1 cellular context compared by ENCODE assay signal in genomic region chr11:66617148-66617814, GRCh38.
A peak's percentile ranks its signal among the peaks of the same experiment; 100 is the strongest.
TF ChIP-seq lines count a peak whose summit lies in the region.

No MANE protein-coding gene starts in this region.

TF ChIP-seq in HepG2, 621 proteins besides CTCF, POLR2A, EP300 and RAD21 (continued from another document):
- no peak for TF ChIP-seq ZBTB39 (CRISPR knock-in tag; IDR thresholded peaks at IDR 0.05)
- TF ChIP-seq, protein P1, sequence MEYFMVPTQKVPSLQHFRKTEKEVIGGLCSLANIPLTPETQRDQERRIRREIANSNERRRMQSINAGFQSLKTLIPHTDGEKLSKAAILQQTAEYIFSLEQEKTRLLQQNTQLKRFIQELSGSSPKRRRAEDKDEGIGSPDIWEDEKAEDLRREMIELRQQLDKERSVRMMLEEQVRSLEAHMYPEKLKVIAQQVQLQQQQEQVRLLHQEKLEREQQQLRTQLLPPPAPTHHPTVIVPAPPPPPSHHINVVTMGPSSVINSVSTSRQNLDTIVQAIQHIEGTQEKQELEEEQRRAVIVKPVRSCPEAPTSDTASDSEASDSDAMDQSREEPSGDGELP (IDR thresholded peaks at IDR 0.05; ENCODE audit: borderline replicate concordance, low read depth) = no peak
- TF ChIP-seq, protein P2, sequence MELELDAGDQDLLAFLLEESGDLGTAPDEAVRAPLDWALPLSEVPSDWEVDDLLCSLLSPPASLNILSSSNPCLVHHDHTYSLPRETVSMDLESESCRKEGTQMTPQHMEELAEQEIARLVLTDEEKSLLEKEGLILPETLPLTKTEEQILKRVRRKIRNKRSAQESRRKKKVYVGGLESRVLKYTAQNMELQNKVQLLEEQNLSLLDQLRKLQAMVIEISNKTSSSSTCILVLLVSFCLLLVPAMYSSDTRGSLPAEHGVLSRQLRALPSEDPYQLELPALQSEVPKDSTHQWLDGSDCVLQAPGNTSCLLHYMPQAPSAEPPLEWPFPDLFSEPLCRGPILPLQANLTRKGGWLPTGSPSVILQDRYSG (CRISPR knock-in tag; IDR thresholded peaks at IDR 0.05) = no peak
- TF ChIP-seq NR1H2 (CRISPR knock-in tag; IDR thresholded peaks at IDR 0.05; ENCODE audit: borderline replicate concordance, low read depth) = no peak
- 0 out of 2 replicates have a peak, but pooled peaks have one; percentile 25 for TF ChIP-seq TMF1 (CRISPR knock-in tag; IDR thresholded peaks at IDR 0.05; ENCODE audit: low read depth)
- no peak for TF ChIP-seq ZFP1 (CRISPR knock-in tag; IDR thresholded peaks at IDR 0.05)
- TF ChIP-seq SATB2 (CRISPR knock-in tag; IDR thresholded peaks at IDR 0.05) = no peak
- no peak for TF ChIP-seq ZNF709 (CRISPR knock-in tag; IDR thresholded peaks at IDR 0.05)
- TF ChIP-seq, protein P3, sequence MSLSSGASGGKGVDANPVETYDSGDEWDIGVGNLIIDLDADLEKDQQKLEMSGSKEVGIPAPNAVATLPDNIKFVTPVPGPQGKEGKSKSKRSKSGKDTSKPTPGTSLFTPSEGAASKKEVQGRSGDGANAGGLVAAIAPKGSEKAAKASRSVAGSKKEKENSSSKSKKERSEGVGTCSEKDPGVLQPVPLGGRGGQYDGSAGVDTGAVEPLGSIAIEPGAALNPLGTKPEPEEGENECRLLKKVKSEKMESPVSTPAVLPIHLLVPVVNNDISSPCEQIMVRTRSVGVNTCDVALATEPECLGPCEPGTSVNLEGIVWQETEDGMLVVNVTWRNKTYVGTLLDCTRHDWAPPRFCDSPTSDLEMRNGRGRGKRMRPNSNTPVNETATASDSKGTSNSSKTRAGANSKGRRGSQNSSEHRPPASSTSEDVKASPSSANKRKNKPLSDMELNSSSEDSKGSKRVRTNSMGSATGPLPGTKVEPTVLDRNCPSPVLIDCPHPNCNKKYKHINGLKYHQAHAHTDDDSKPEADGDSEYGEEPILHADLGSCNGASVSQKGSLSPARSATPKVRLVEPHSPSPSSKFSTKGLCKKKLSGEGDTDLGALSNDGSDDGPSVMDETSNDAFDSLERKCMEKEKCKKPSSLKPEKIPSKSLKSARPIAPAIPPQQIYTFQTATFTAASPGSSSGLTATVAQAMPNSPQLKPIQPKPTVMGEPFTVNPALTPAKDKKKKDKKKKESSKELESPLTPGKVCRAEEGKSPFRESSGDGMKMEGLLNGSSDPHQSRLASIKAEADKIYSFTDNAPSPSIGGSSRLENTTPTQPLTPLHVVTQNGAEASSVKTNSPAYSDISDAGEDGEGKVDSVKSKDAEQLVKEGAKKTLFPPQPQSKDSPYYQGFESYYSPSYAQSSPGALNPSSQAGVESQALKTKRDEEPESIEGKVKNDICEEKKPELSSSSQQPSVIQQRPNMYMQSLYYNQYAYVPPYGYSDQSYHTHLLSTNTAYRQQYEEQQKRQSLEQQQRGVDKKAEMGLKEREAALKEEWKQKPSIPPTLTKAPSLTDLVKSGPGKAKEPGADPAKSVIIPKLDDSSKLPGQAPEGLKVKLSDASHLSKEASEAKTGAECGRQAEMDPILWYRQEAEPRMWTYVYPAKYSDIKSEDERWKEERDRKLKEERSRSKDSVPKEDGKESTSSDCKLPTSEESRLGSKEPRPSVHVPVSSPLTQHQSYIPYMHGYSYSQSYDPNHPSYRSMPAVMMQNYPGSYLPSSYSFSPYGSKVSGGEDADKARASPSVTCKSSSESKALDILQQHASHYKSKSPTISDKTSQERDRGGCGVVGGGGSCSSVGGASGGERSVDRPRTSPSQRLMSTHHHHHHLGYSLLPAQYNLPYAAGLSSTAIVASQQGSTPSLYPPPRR (CRISPR knock-in tag; IDR thresholded peaks at IDR 0.05; ENCODE audit: borderline replicate concordance) = no peak
- TF ChIP-seq ZNF543 (CRISPR knock-in tag; IDR thresholded peaks at IDR 0.05) = no peak
- no peak for TF ChIP-seq RNF2 (conservative IDR thresholded peaks at IDR 0.05; ENCODE audit: low read depth)
- peak; percentile 58; the same call in 1 of the 2 replicates for TF ChIP-seq TARDBP (CRISPR knock-in tag; IDR thresholded peaks at IDR 0.05)
- TF ChIP-seq POGK (CRISPR knock-in tag; conservative IDR thresholded peaks at IDR 0.05) = no peak
- TF ChIP-seq TRIM24 (CRISPR knock-in tag; IDR thresholded peaks at IDR 0.05) = no peak
- peak; percentile 73 for TF ChIP-seq AGO2 (optimal IDR thresholded peaks at IDR 0.05; ENCODE audit: low read depth, low read length)
- no peak for TF ChIP-seq PPARG (CRISPR knock-in tag; conservative IDR thresholded peaks at IDR 0.05)
- TF ChIP-seq ATF1 (CRISPR knock-in tag; IDR thresholded peaks at IDR 0.05) = no peak
- TF ChIP-seq, protein P4, sequence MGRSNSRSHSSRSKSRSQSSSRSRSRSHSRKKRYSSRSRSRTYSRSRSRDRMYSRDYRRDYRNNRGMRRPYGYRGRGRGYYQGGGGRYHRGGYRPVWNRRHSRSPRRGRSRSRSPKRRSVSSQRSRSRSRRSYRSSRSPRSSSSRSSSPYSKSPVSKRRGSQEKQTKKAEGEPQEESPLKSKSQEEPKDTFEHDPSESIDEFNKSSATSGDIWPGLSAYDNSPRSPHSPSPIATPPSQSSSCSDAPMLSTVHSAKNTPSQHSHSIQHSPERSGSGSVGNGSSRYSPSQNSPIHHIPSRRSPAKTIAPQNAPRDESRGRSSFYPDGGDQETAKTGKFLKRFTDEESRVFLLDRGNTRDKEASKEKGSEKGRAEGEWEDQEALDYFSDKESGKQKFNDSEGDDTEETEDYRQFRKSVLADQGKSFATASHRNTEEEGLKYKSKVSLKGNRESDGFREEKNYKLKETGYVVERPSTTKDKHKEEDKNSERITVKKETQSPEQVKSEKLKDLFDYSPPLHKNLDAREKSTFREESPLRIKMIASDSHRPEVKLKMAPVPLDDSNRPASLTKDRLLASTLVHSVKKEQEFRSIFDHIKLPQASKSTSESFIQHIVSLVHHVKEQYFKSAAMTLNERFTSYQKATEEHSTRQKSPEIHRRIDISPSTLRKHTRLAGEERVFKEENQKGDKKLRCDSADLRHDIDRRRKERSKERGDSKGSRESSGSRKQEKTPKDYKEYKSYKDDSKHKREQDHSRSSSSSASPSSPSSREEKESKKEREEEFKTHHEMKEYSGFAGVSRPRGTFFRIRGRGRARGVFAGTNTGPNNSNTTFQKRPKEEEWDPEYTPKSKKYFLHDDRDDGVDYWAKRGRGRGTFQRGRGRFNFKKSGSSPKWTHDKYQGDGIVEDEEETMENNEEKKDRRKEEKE (IDR thresholded peaks at IDR 0.05) = no peak
- TF ChIP-seq BHLHE40 (IDR thresholded peaks at IDR 0.05; ENCODE audit: low read length) = no peak
- no peak for TF ChIP-seq ZMAT5 (CRISPR knock-in tag; IDR thresholded peaks at IDR 0.05; ENCODE audit: borderline replicate concordance, low read depth)
- TF ChIP-seq IRF9 (CRISPR knock-in tag; IDR thresholded peaks at IDR 0.05; ENCODE audit: borderline replicate concordance) = peak; percentile 5; the same call in 1 of the 2 replicates
- no peak for TF ChIP-seq ZNF614 (CRISPR knock-in tag; IDR thresholded peaks at IDR 0.05; ENCODE audit: borderline replicate concordance)
- TF ChIP-seq NKX3-1 (CRISPR knock-in tag; IDR thresholded peaks at IDR 0.05) = no peak
- TF ChIP-seq, protein P5, sequence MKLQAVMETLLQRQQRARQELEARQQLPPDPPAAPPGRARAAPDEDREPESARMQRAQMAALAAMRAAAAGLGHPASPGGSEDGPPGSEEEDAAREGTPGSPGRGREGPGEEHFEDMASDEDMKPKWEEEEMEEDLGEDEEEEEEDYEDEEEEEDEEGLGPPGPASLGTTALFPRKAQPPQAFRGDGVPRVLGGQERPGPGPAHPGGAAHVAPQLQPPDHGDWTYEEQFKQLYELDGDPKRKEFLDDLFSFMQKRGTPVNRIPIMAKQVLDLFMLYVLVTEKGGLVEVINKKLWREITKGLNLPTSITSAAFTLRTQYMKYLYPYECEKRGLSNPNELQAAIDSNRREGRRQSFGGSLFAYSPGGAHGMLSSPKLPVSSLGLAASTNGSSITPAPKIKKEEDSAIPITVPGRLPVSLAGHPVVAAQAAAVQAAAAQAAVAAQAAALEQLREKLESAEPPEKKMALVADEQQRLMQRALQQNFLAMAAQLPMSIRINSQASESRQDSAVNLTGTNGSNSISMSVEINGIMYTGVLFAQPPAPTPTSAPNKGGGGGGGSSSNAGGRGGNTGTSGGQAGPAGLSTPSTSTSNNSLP (IDR thresholded peaks at IDR 0.05; ENCODE audit: low read depth, low read length) = no peak
- TF ChIP-seq NFIB (CRISPR knock-in tag; IDR thresholded peaks at IDR 0.05; ENCODE audit: borderline replicate concordance) = no peak
- TF ChIP-seq ZSCAN12 (CRISPR knock-in tag; IDR thresholded peaks at IDR 0.05) = no peak
- TF ChIP-seq MAFG (CRISPR knock-in tag; IDR thresholded peaks at IDR 0.05) = no peak
- no peak for TF ChIP-seq MED13 (CRISPR knock-in tag; IDR thresholded peaks at IDR 0.05)
- no peak for TF ChIP-seq ZNF549 (CRISPR knock-in tag; IDR thresholded peaks at IDR 0.05)
- TF ChIP-seq SNAPC2 (CRISPR knock-in tag; IDR thresholded peaks at IDR 0.05) = no peak
- no peak for TF ChIP-seq SALL2 (CRISPR knock-in tag; IDR thresholded peaks at IDR 0.05)
TF ChIP-seq in HepG2: peak in this region for 26.
